In the genomic region with DNA sequence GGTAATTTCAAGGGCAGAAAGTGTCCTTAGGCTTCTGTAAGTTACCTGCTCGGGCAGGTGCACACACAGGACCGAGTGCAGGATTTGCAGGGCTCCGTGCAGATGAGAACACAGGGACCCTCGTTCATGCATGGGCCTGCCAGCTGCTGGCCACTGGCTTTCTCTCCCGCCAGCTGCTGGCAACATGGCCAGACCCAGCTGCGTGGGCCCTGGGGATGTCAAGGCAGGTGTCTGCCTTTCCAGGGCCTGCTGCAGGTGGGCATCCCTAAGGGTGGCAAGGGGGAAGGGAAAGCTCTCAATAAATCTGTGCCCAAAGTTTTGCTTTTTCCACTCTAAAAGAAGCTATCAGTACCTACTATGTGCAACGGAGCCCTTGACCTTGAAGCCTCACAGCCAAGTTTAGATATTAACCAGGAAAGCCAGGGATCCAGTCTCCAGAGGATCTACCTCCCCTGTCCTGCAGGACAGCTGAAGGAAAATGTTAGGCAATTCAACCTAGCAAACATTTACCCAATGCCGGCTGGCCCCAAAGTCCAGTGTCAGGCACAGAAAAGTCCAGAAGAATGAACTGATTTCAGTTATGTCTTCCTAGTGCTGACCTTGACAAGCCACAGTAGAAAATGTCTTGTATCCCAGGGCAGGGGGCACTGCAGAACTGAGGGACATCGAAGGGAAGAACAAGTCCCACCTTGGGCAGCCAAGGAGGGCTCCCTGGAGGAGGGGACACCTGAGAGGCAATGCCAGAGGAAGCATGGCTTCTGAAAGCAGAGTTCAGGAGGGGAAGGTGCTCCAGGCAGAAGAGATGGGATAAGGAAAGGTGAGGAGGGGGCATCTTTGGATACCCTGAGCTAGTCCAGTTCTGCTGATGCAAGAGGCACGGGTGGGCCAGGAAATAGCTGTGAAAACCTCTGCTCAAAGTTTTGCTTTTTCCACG, we compare ENCODE assay signal across 21 cellular contexts. TPM values are rescaled to one million over a fixed set of nuclear protein-coding genes. Genes with fewer than 3 reads are reported as not detected.
DNase-seq lines count a peak whose midpoint lies in the region; ATAC-seq lines count a peak whose summit lies in the region.
"Had no signal": no experiment of that assay in that cellular context is flagged by ENCODE, and none has a peak within 500 bp of the region (broad histone marks: within the 10 kb centered on the region; RNA-seq: fewer than 3 reads in every experiment).

No MANE protein-coding gene starts in this region.

- peak overlapping the region; percentile 36 to 46 for H3K27ac Mint-ChIP-seq in activated naive CD4-positive, alpha-beta T cell treated with anti-CD3 and anti-CD28 coated beads, Interleukin-2, amount 50 U/mL, for 72 hours
- H3K27ac Mint-ChIP-seq in activated naive CD4-positive, alpha-beta T cell treated with anti-CD3 and anti-CD28 coated beads for 36 hours: no peak overlapping the region
- H3K27ac Mint-ChIP-seq in T-helper 17 cell: peak overlapping the region; percentile 53
- H3K27ac Mint-ChIP-seq: B cell, IgD-negative memory B cell had no signal

- peaks cover 15 to 18% of the 10 kb centered on the region in 2 donors for H3K36me3 Mint-ChIP-seq in activated naive CD4-positive, alpha-beta T cell treated with anti-CD3 and anti-CD28 coated beads, Interleukin-2, amount 50 U/mL, for 72 hours
- H3K36me3 Mint-ChIP-seq in activated naive CD4-positive, alpha-beta T cell treated with anti-CD3 and anti-CD28 coated beads for 36 hours (ENCODE audit: low read depth): peaks cover 52% of the 10 kb centered on the region
- H3K36me3 Mint-ChIP-seq in T-helper 17 cell (ENCODE audit: low read depth): no peaks in the 10 kb centered on the region

- H3K9me3 ChIP-seq in T-helper 17 cell (ENCODE audit: control insufficient read depth, low read length, poor library complexity, severe bottlenecking): no peaks in the 10 kb centered on the region
- H3K9me3 ChIP-seq: Peyer's patch, SJCRH30 had no signal

- intact Hi-C loops in activated naive CD4-positive, alpha-beta T cell treated with anti-CD3 and anti-CD28 coated beads for 36 hours (cut with micrococcal nuclease): no loop called here

- no peak for ATAC-seq in activated naive CD4-positive, alpha-beta T cell treated with anti-CD3 and anti-CD28 coated beads, Interleukin-2, amount 50 U/mL, for 72 hours
- ATAC-seq in T-helper 17 cell (no peak), left lobe of liver (peak; percentile 80), GM21528 (IDR thresholded peaks at IDR 0.05; ENCODE audit: low FRiP score, unreplicated experiment) (no peak)
- ATAC-seq: GM12878, HCT116 had no signal

- CTCF ChIA-PET in activated naive CD4-positive, alpha-beta T cell treated with anti-CD3 and anti-CD28 coated beads for 36 hours (lab: Charles Lee): interaction anchor here (1.2 to 1.7 kb wide), 3 partner anchors 9 to 59 kb away, joined by 3 to 12 read pairs (median 4); no protein-coding TSS in a partner anchor

- no peaks in the 10 kb centered on the region for H3K27me3 Mint-ChIP-seq in activated naive CD4-positive, alpha-beta T cell treated with anti-CD3 and anti-CD28 coated beads for 36 hours (ENCODE audit: low read depth)
- no peaks in the 10 kb centered on the region for H3K27me3 Mint-ChIP-seq in T-helper 17 cell
- H3K27me3 Mint-ChIP-seq: B cell, IgD-negative memory B cell had no signal

- H3K4me3 Mint-ChIP-seq in activated naive CD4-positive, alpha-beta T cell treated with anti-CD3 and anti-CD28 coated beads for 36 hours: no peak overlapping the region
- H3K4me3 Mint-ChIP-seq in T-helper 17 cell: no peak overlapping the region
- H3K4me3 Mint-ChIP-seq: B cell, IgD-negative memory B cell had no signal

- no peaks in the 10 kb centered on the region for H3K9me3 Mint-ChIP-seq in activated naive CD4-positive, alpha-beta T cell treated with anti-CD3 and anti-CD28 coated beads, Interleukin-2, amount 50 U/mL, for 72 hours
- no peaks in the 10 kb centered on the region for H3K9me3 Mint-ChIP-seq in activated naive CD4-positive, alpha-beta T cell treated with anti-CD3 and anti-CD28 coated beads for 36 hours
- H3K9me3 Mint-ChIP-seq: IgD-negative memory B cell had no signal

- peaks cover 10% of the 10 kb centered on the region for H3K4me1 Mint-ChIP-seq in activated naive CD4-positive, alpha-beta T cell treated with anti-CD3 and anti-CD28 coated beads for 36 hours (ENCODE audit: low read depth)
- peaks cover 22% of the 10 kb centered on the region for H3K4me1 Mint-ChIP-seq in T-helper 17 cell
- H3K4me1 Mint-ChIP-seq: B cell had no signal

- DNase-seq in activated naive CD4-positive, alpha-beta T cell treated with anti-CD3 and anti-CD28 coated beads, Interleukin-2, amount 50 U/mL, for 72 hours (ENCODE audit: low spot score in 2 of 2): no peak
- no peak for DNase-seq in activated naive CD4-positive, alpha-beta T cell treated with anti-CD3 and anti-CD28 coated beads for 36 hours
- no peak for DNase-seq in T-helper 17 cell
- peak; percentile 84 for DNase-seq in left lobe of liver (ENCODE audit: low spot score)
- DNase-seq in MV-4-11 (lab: John Stamatoyannopoulos, UW): no peak
- no peak for DNase-seq in NCI-H345 treated with DMSO at 0.1 percent for 48 hours (lab: John Stamatoyannopoulos, UW; ENCODE audit: unreplicated experiment)
- DNase-seq: DND-41, GOT3, Karpas-422, NCI-H1694, NCI-H2081 treated with DMSO at 0.1 percent for 48 hours, NCI-H2171 treated with DMSO at 0.1 percent for 48 hours, NCI-H446, NCI-H526, Peyer's patch, SJCRH30 had no signal

RNA-seq across cellular contexts. Expression of gene NUP210, which starts 26.4 kb away (rescaled TPM):
- total RNA-seq in activated naive CD4-positive, alpha-beta T cell treated with anti-CD3 and anti-CD28 coated beads, Interleukin-2, amount 50 U/mL, for 72 hours: 100 to 1,000 TPM; 116 to 147 TPM
- 100 to 1,000 TPM; 148 TPM for total RNA-seq in activated naive CD4-positive, alpha-beta T cell treated with anti-CD3 and anti-CD28 coated beads for 36 hours
- total RNA-seq in T-helper 17 cell (100 to 1,000 TPM; 125 to 137 TPM), left lobe of liver (19.1 TPM)
